20 cellular contexts compared by ENCODE assay signal in the genomic region with DNA sequence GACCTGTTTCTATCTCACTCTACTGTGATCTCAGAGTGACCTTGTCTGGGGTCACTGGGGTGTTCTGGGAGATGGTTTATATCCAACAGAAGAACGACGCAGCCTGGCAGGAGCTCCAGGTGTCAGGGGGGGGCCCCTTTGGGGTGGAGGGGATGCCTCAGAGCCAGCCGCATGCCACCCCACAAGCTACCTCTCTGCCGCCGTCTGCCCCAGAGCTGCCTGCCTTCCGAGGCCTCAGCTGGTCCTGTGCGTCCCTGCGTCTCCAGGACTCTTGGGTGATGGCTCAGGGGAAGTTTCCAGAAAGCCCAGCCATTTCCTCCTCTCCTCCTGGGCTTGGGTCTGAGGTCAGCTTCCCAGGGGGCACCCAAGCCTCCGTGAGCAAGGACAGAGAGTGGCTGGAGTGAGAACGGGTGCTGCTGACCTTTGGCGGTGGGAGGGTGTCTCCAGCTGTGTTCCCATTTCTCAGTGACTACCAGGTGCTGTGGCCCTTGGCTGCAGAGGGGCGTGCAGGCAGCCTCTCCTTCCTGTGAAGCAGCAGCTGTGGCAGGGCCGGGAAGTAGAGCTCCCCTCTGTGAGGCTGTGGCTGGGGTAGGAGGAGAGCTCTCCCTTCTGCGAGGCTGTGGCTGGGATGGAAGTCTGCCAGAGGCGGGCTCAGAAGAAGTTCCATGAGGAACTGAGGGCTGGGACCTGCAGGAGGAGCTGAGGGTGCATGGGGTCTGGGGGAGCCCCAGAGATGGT.
"Had no signal": no experiment of that assay in that cellular context is flagged by ENCODE, and none has a peak within 500 bp of the region (broad histone marks: within the 10 kb centered on the region; RNA-seq: fewer than 3 reads in every experiment).

No MANE protein-coding gene starts in this region.

- H3K36me3 ChIP-seq: brain microvascular endothelial cell, gastroesophageal sphincter, heart left ventricle, tibial artery had no signal

- H3K4me3 ChIP-seq: coronary artery, gastroesophageal sphincter, heart left ventricle, lung, tibial artery had no signal

- H3K9me3 ChIP-seq: gastroesophageal sphincter, heart left ventricle, tibial artery had no signal

- DNase-seq: activated CD4-positive, CD25-positive, alpha-beta regulatory T cell treated with anti-CD3 and anti-CD28 coated beads, Interleukin-2, amount 50 U/mL, for 72 hours; activated CD8-positive, alpha-beta memory T cell treated with anti-CD3 and anti-CD28 coated beads for 24 hours; activated CD8-positive, alpha-beta memory T cell treated with anti-CD3 and anti-CD28 coated beads, Interleukin-2, amount 50 U/mL, for 48 hours; activated effector memory CD4-positive, alpha-beta T cell treated with anti-CD3 and anti-CD28 coated beads, Interleukin-2, amount 50 U/mL, for 16 hours; activated naive CD4-positive, alpha-beta T cell treated with anti-CD3 and anti-CD28 coated beads, Interleukin-2, amount 50 U/mL, for 16 hours; activated T-cell treated with anti-CD3 and anti-CD28 coated beads, Interleukin-2, amount 50 U/mL, for 48 hours; brain microvascular endothelial cell; effector CD4-positive, alpha-beta T cell; kidney; nucleus accumbens; stimulated activated CD4-positive, alpha-beta T cell treated with anti-CD3 and anti-CD28 coated beads, Interleukin-12 subunit alpha, Interleukin-12 subunit beta, amount 100 ng/mL, for 4 hours; stimulated activated CD4-positive, alpha-beta T cell treated with anti-CD3 and anti-CD28 coated beads, Interleukin-1b, Interleukin-23, amount 100 ng/mL, for 48 hours; stimulated activated naive CD4-positive, alpha-beta T cell treated with Interleukin-2 at 50 U/mL for 16 hours; substantia nigra; tibial artery had no signal

- ATAC-seq: gastroesophageal sphincter, heart left ventricle, left lobe of liver had no signal

- H3K27ac ChIP-seq: brain microvascular endothelial cell, coronary artery, gastroesophageal sphincter, heart left ventricle, tibial artery had no signal
